18 cellular contexts compared by ENCODE assay signal in genomic region chr2:102437122-102437521, GRCh38. TPM values are rescaled to one million over a fixed set of nuclear protein-coding genes. Genes with fewer than 3 reads are reported as not detected.
DNase-seq lines count a peak whose midpoint lies in the region; ATAC-seq and TF ChIP-seq lines count a peak whose summit lies in the region.
"Had no signal": no experiment of that assay in that cellular context is flagged by ENCODE, and none has a peak within 500 bp of the region (broad histone marks: within the 10 kb centered on the region; RNA-seq: fewer than 3 reads in every experiment).

No MANE protein-coding gene starts in this region.

- no peaks in the 10 kb centered on the region for H3K9me3 ChIP-seq in right atrium auricular region
- H3K9me3 ChIP-seq: Caco-2, HAP-1 had no signal

- H3K4me1 ChIP-seq in right atrium auricular region, result no peaks in the 10 kb centered on the region
- H3K4me1 ChIP-seq: Caco-2, HAP-1 had no signal

- H3K27me3 Mint-ChIP-seq in activated CD4-positive, alpha-beta T cell treated with anti-CD3 and anti-CD28 coated beads for 36 hours, result no peaks in the 10 kb centered on the region
- no peaks in the 10 kb centered on the region for H3K27me3 Mint-ChIP-seq in activated naive CD4-positive, alpha-beta T cell treated with anti-CD3 and anti-CD28 coated beads, Interleukin-2, amount 10 ng/mL, durations not matched to agents 7 days and 5 days
- H3K27me3 Mint-ChIP-seq in activated naive CD8-positive, alpha-beta T cell, result no peaks in the 10 kb centered on the region

- no peaks in the 10 kb centered on the region for H3K36me3 ChIP-seq in right atrium auricular region
- H3K36me3 ChIP-seq: HAP-1 had no signal

- H3K36me3 Mint-ChIP-seq in activated CD4-positive, alpha-beta T cell treated with anti-CD3 and anti-CD28 coated beads for 36 hours (ENCODE audit: low read depth), result no peaks in the 10 kb centered on the region
- peaks cover 0 to 11% of the 10 kb centered on the region in 2 donors for H3K36me3 Mint-ChIP-seq in activated naive CD4-positive, alpha-beta T cell treated with anti-CD3 and anti-CD28 coated beads, Interleukin-2, amount 50 U/mL, for 72 hours
- H3K36me3 Mint-ChIP-seq in activated naive CD4-positive, alpha-beta T cell treated with anti-CD3 and anti-CD28 coated beads, Interleukin-2, amount 10 ng/mL, durations not matched to agents 7 days and 5 days, result peaks cover 10% of the 10 kb centered on the region
- H3K36me3 Mint-ChIP-seq in activated naive CD8-positive, alpha-beta T cell, result no peaks in the 10 kb centered on the region
- peaks cover 14% of the 10 kb centered on the region for H3K36me3 Mint-ChIP-seq in stimulated activated effector memory CD8-positive, alpha-beta T cell treated with anti-CD3 and anti-CD28 coated beads, Interleukin-12 subunit alpha, Interleukin-12 subunit beta, amount 100 ng/mL, for 72 hours

- H3K27ac Mint-ChIP-seq in activated CD4-positive, alpha-beta T cell treated with anti-CD3 and anti-CD28 coated beads for 36 hours, result peak overlapping the region; percentile 85
- peak overlapping the region; percentile 70 to 95 for H3K27ac Mint-ChIP-seq in activated naive CD4-positive, alpha-beta T cell treated with anti-CD3 and anti-CD28 coated beads, Interleukin-2, amount 50 U/mL, for 72 hours
- no peak overlapping the region for H3K27ac Mint-ChIP-seq in activated naive CD4-positive, alpha-beta T cell treated with anti-CD3 and anti-CD28 coated beads, Interleukin-2, amount 10 ng/mL, durations not matched to agents 7 days and 5 days
- H3K27ac Mint-ChIP-seq in activated naive CD8-positive, alpha-beta T cell, result no peak overlapping the region
- H3K27ac Mint-ChIP-seq in stimulated activated effector memory CD8-positive, alpha-beta T cell treated with anti-CD3 and anti-CD28 coated beads, Interleukin-12 subunit alpha, Interleukin-12 subunit beta, amount 100 ng/mL, for 72 hours, result peak overlapping the region; percentile 44

- CTCF ChIA-PET in activated CD4-positive, alpha-beta T cell treated with anti-CD3 and anti-CD28 coated beads for 36 hours (lab: Charles Lee), result interaction anchor here (0.6 to 2.5 kb wide), 11 partner anchors 8 to 991 kb away, joined by 3 to 8 read pairs (median 5); partner anchors contain the start of gene IL18R1
- CTCF ChIA-PET in activated naive CD4-positive, alpha-beta T cell treated with anti-CD3 and anti-CD28 coated beads, Interleukin-2, amount 10 ng/mL, durations not matched to agents 7 days and 5 days (lab: Charles Lee), result interaction anchor here (1.0 to 1.7 kb wide), 4 partner anchors 13 to 417 kb away, joined by 3 to 5 read pairs (median 4); partner anchors contain the start of gene IL18R1

- H3K4me3 ChIP-seq in right atrium auricular region, result no peak overlapping the region
- H3K4me3 ChIP-seq: HAP-1 had no signal

- DNase-seq in activated CD4-positive, alpha-beta T cell treated with anti-CD3 and anti-CD28 coated beads for 36 hours, result no peak
- DNase-seq in activated CD4-positive, alpha-beta T cell treated with anti-CD3 and anti-CD28 coated beads, Interleukin-2, amount 50 U/mL, for 48 hours, result no peak
- no peak for DNase-seq in activated naive CD4-positive, alpha-beta T cell treated with anti-CD3 and anti-CD28 coated beads, Interleukin-2, amount 50 U/mL, for 72 hours (ENCODE audit: low spot score in 2 of 2)
- DNase-seq in activated naive CD4-positive, alpha-beta T cell treated with anti-CD3 and anti-CD28 coated beads, Interleukin-2, amount 10 ng/mL, durations not matched to agents 7 days and 5 days, result no peak
- peak in 1 of 2 donors; percentile 41 for DNase-seq in stimulated activated effector memory CD8-positive, alpha-beta T cell treated with anti-CD3 and anti-CD28 coated beads, Interleukin-12 subunit alpha, Interleukin-12 subunit beta, amount 100 ng/mL, for 72 hours (ENCODE audit: low spot score in 2 of 2)
- DNase-seq in right atrium auricular region (ENCODE audit: low spot score), result no peak
- DNase-seq: 8988T, Caco-2, DMS53, Kasumi-1, NCI-H1417, NCI-H1930, NCI-H2171 treated with DMSO at 0.1 percent for 48 hours had no signal

- no peaks in the 10 kb centered on the region for H3K9me3 Mint-ChIP-seq in activated CD4-positive, alpha-beta T cell treated with anti-CD3 and anti-CD28 coated beads for 36 hours (ENCODE audit: low read depth)
- H3K9me3 Mint-ChIP-seq in activated naive CD4-positive, alpha-beta T cell treated with anti-CD3 and anti-CD28 coated beads, Interleukin-2, amount 50 U/mL, for 72 hours, result no peaks in the 10 kb centered on the region
- H3K9me3 Mint-ChIP-seq in activated naive CD4-positive, alpha-beta T cell treated with anti-CD3 and anti-CD28 coated beads, Interleukin-2, amount 10 ng/mL, durations not matched to agents 7 days and 5 days, result no peaks in the 10 kb centered on the region
- H3K9me3 Mint-ChIP-seq in activated naive CD8-positive, alpha-beta T cell (ENCODE audit: low read depth), result no peaks in the 10 kb centered on the region
- H3K9me3 Mint-ChIP-seq in stimulated activated effector memory CD8-positive, alpha-beta T cell treated with anti-CD3 and anti-CD28 coated beads, Interleukin-12 subunit alpha, Interleukin-12 subunit beta, amount 100 ng/mL, for 72 hours, result no peaks in the 10 kb centered on the region

- ATAC-seq in activated CD4-positive, alpha-beta T cell treated with anti-CD3 and anti-CD28 coated beads for 36 hours, result peak; percentile 65
- peak; percentile 61 to 83 for ATAC-seq in activated naive CD4-positive, alpha-beta T cell treated with anti-CD3 and anti-CD28 coated beads, Interleukin-2, amount 50 U/mL, for 72 hours
- peak; percentile 47 for ATAC-seq in stimulated activated effector memory CD8-positive, alpha-beta T cell treated with anti-CD3 and anti-CD28 coated beads, Interleukin-12 subunit alpha, Interleukin-12 subunit beta, amount 100 ng/mL, for 72 hours
- ATAC-seq in HG03135 (IDR thresholded peaks at IDR 0.05; ENCODE audit: unreplicated experiment), result no peak

- POLR2A ChIA-PET in activated CD4-positive, alpha-beta T cell treated with anti-CD3 and anti-CD28 coated beads for 36 hours (lab: Charles Lee), result interaction anchor here (0.7 kb wide), 1 partner anchor 419 kb away, joined by 5 read pairs; no protein-coding TSS in a partner anchor

- peak overlapping the region; percentile 3 for H3K4me3 Mint-ChIP-seq in activated CD4-positive, alpha-beta T cell treated with anti-CD3 and anti-CD28 coated beads for 36 hours
- no peak overlapping the region for H3K4me3 Mint-ChIP-seq in activated naive CD4-positive, alpha-beta T cell treated with anti-CD3 and anti-CD28 coated beads, Interleukin-2, amount 10 ng/mL, durations not matched to agents 7 days and 5 days
- H3K4me3 Mint-ChIP-seq in activated naive CD8-positive, alpha-beta T cell, result peak overlapping the region; percentile 44
- H3K4me3 Mint-ChIP-seq in stimulated activated effector memory CD8-positive, alpha-beta T cell treated with anti-CD3 and anti-CD28 coated beads, Interleukin-12 subunit alpha, Interleukin-12 subunit beta, amount 100 ng/mL, for 72 hours, result peak overlapping the region; percentile 28

- peaks cover 27% of the 10 kb centered on the region for H3K4me1 Mint-ChIP-seq in activated CD4-positive, alpha-beta T cell treated with anti-CD3 and anti-CD28 coated beads for 36 hours
- peaks cover 22% of the 10 kb centered on the region for H3K4me1 Mint-ChIP-seq in activated naive CD4-positive, alpha-beta T cell treated with anti-CD3 and anti-CD28 coated beads, Interleukin-2, amount 10 ng/mL, durations not matched to agents 7 days and 5 days
- peaks cover 15% of the 10 kb centered on the region for H3K4me1 Mint-ChIP-seq in activated naive CD8-positive, alpha-beta T cell (ENCODE audit: low read depth)
- peaks cover 27% of the 10 kb centered on the region for H3K4me1 Mint-ChIP-seq in stimulated activated effector memory CD8-positive, alpha-beta T cell treated with anti-CD3 and anti-CD28 coated beads, Interleukin-12 subunit alpha, Interleukin-12 subunit beta, amount 100 ng/mL, for 72 hours

- no peaks in the 10 kb centered on the region for H3K27me3 ChIP-seq in right atrium auricular region

- no peak for TF ChIP-seq CTCF in right atrium auricular region (IDR thresholded peaks at IDR 0.05)

- intact Hi-C loops in activated CD4-positive, alpha-beta T cell treated with anti-CD3 and anti-CD28 coated beads for 36 hours (cut with DNase I, micrococcal nuclease), result loop anchor here (1.0 to 10.0 kb wide), 8 partner anchors 19 to 722 kb away; no protein-coding TSS in a partner anchor

- no peak overlapping the region for H3K27ac ChIP-seq in right atrium auricular region
- H3K27ac ChIP-seq: C4-2B had no signal

RNA-seq across cellular contexts. Expression of gene IL18RAP, which starts 14.2 kb away (rescaled TPM):
- total RNA-seq in activated CD4-positive, alpha-beta T cell treated with anti-CD3 and anti-CD28 coated beads for 36 hours, result 1 to 10 TPM; 6.8 to 7.4 TPM
- 1 to 10 TPM; 2.6 to 9.3 TPM for total RNA-seq in activated naive CD4-positive, alpha-beta T cell treated with anti-CD3 and anti-CD28 coated beads, Interleukin-2, amount 50 U/mL, for 72 hours
- total RNA-seq in right atrium auricular region, result 1 to 10 TPM in 1 of 2 donors, under 1 TPM in 1; 0.30 to 1.4 TPM
- total RNA-seq: Caco-2 had no signal

RNA-seq across cellular contexts. Expression of gene SLC9A4, which starts 35.9 kb away (rescaled TPM):
- under 1 TPM in 1 of 2 experiments, not detected in 1; 0.11 TPM for total RNA-seq in activated CD4-positive, alpha-beta T cell treated with anti-CD3 and anti-CD28 coated beads for 36 hours
- under 1 TPM; 0.07 to 0.23 TPM for total RNA-seq in activated naive CD4-positive, alpha-beta T cell treated with anti-CD3 and anti-CD28 coated beads, Interleukin-2, amount 50 U/mL, for 72 hours
- total RNA-seq in right atrium auricular region, result not detected
- total RNA-seq: NCI-H460 had no signal

Comparison
In these comparisons a context has a peak if more than half of its experiments do, and no peak if none do; other contexts are left out.
1. H3K27ac Mint-ChIP-seq: peak in activated CD4-positive, alpha-beta T cell treated with anti-CD3 and anti-CD28 coated beads for 36 hours (single experiment), activated naive CD4-positive, alpha-beta T cell treated with anti-CD3 and anti-CD28 coated beads, Interleukin-2, amount 50 U/mL, for 72 hours (2 of 2) and stimulated activated effector memory CD8-positive, alpha-beta T cell treated with anti-CD3 and anti-CD28 coated beads, Interleukin-12 subunit alpha, Interleukin-12 subunit beta, amount 100 ng/mL, for 72 hours (single experiment); none in activated naive CD4-positive, alpha-beta T cell treated with anti-CD3 and anti-CD28 coated beads, Interleukin-2, amount 10 ng/mL, durations not matched to agents 7 days and 5 days (single experiment) and activated naive CD8-positive, alpha-beta T cell (single experiment).